2 cellular contexts compared by ENCODE assay signal in the genomic region with DNA sequence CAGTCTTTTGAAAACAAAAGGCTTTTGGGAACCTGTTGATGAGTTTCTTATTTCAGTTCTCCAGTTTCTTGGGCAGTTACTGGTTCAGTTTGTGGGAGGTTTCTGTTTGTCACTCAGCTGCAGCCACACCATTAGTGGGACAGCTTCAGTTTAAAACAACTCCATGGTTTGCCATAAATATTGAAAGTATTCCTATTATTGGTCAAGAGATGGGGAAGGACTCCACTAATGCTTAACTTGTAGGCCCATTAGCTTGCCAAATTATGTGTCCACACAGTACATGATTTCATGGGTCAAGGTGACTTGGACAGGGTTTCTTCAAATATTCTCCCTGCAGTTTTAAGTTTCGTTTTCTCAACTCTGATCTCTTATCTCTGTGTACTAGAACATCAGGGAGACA.
TF ChIP-seq lines count a peak whose summit lies in the region.

No MANE protein-coding gene starts in this region.

TF ChIP-seq in liver, 16 proteins besides CTCF, POLR2A, EP300 and RAD21:
- TF ChIP-seq YY1 (IDR thresholded peaks at IDR 0.05) (peak; percentile 91), GABPA (IDR thresholded peaks at IDR 0.05 in 1 of 2, conservative IDR thresholded peaks at IDR 0.05 in 1 of 2) (peak in 1 of 2 donors; percentile 41), JUND (IDR thresholded peaks at IDR 0.05) (peak; percentile 85 to 90), ZBTB33 (IDR thresholded peaks at IDR 0.05) (peak; percentile 90), HNF4A (conservative IDR thresholded peaks at IDR 0.05) (peak; percentile 93 to 94), REST (IDR thresholded peaks at IDR 0.05) (no peak), HNF4G (IDR thresholded peaks at IDR 0.05) (peak; percentile 80), FOXA2 (IDR thresholded peaks at IDR 0.05) (peak; percentile 64), SP1 (IDR thresholded peaks at IDR 0.05) (peak; percentile 98), TAF1 (conservative IDR thresholded peaks at IDR 0.05) (peak; percentile 90), EGR1 (IDR thresholded peaks at IDR 0.05; ENCODE audit: low read depth in 2 of 2) (peak; percentile 42 to 79), NR2F2 (IDR thresholded peaks at IDR 0.05) (peak; percentile 68), FOXA1 (IDR thresholded peaks at IDR 0.05) (peak; percentile 58), RXRA (IDR thresholded peaks at IDR 0.05) (peak; percentile 94 to 95)
- TF ChIP-seq, protein P1, sequence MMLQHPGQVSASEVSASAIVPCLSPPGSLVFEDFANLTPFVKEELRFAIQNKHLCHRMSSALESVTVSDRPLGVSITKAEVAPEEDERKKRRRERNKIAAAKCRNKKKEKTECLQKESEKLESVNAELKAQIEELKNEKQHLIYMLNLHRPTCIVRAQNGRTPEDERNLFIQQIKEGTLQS (IDR thresholded peaks at IDR 0.05), result peak; percentile 71
- TF ChIP-seq, protein P2, sequence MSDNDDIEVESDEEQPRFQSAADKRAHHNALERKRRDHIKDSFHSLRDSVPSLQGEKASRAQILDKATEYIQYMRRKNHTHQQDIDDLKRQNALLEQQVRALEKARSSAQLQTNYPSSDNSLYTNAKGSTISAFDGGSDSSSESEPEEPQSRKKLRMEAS (IDR thresholded peaks at IDR 0.05), result peak; percentile 87

TF ChIP-seq in HepG2, 621 proteins besides CTCF, POLR2A, EP300 and RAD21:
- TF ChIP-seq ZSCAN30 (CRISPR knock-in tag; IDR thresholded peaks at IDR 0.05), result no peak
